ENCODE assay signal across 17 cellular contexts in genomic region chr1:240498335-240498734, GRCh38.
DNase-seq lines count a peak whose midpoint lies in the region; ATAC-seq, FAIRE-seq and TF ChIP-seq lines count a peak whose summit lies in the region.
"Had no signal": no experiment of that assay in that cellular context is flagged by ENCODE, and none has a peak within 500 bp of the region (broad histone marks: within the 10 kb centered on the region; RNA-seq: fewer than 3 reads in every experiment).

No MANE protein-coding gene starts in this region.

- FAIRE-seq in H1 (lab: Jason Lieb, UNC), result no peak

- TF ChIP-seq POLR2A in H1 (IDR thresholded peaks at IDR 0.05; ENCODE audit: control extremely low read depth in 1 of 2, low read depth in 2 of 2, low read length in 2 of 2), result no peak

- H2BK12ac ChIP-seq in H1 (ENCODE audit: low read depth, low read length) (0 out of 2 replicates have a peak overlapping the region, but pooled peaks have one; percentile 40), trophoblast cell (ENCODE audit: low read length) (peak overlapping the region; percentile 37)

- DNase-seq in HFFc6 (no peak), H1 (ENCODE audit: low read depth in 1 of 2, low spot score in 2 of 2) (no peak), trophoblast cell (no peak), SW480 (ENCODE audit: low spot score) (no peak), NCI-H345 treated with DMSO at 0.1 percent for 48 hours (lab: John Stamatoyannopoulos, UW; ENCODE audit: unreplicated experiment) (no peak)
- DNase-seq: C1 segment of cervical spinal cord; CD8-positive, alpha-beta memory T cell; NCI-H1092 treated with DMSO at 0.1 percent for 48 hours; NCI-H146; NCI-H2029 treated with DMSO at 0.1 percent for 48 hours; NCI-H2171; NCI-H748 treated with DMSO at 0.1 percent for 48 hours had no signal

- peak overlapping the region; percentile 23 for H4K12ac ChIP-seq in trophoblast cell (ENCODE audit: low read depth, low read length)

- no peak overlapping the region; the same call in 1 of the 2 replicates for H3K27ac ChIP-seq in BLaER1
- no peak overlapping the region for H3K27ac ChIP-seq in H1 (ENCODE audit: low read depth, low read length)
- H3K27ac ChIP-seq in trophoblast cell (ENCODE audit: low read depth, low read length), result peak overlapping the region; percentile 96

- H4K91ac ChIP-seq in H1 (replicated peaks; ENCODE audit: insufficient read length, low read length) (no peak overlapping the region), trophoblast cell (ENCODE audit: low read depth, low read length) (peak overlapping the region; percentile 91)

- no peak overlapping the region for H3K14ac ChIP-seq in H1 (ENCODE audit: insufficient read length)
- peak overlapping the region; percentile 80 for H3K14ac ChIP-seq in trophoblast cell (ENCODE audit: low read length)

- H2BK15ac ChIP-seq in H1 (ENCODE audit: low read length), result no peak overlapping the region

- H4K8ac ChIP-seq in H1 (ENCODE audit: extremely low read depth, insufficient read depth, low read length) (no peak overlapping the region), trophoblast cell (ENCODE audit: low read depth, low read length) (peak overlapping the region; percentile 48)

- 92% methylated on average over 8 of the region's 8 CpGs; no CpG with 5 or more reads in 1 of the 2 experiments for WGBS in H1 (ENCODE audit: extremely low coverage in 1 of 2, insufficient coverage in 1 of 2, insufficient read length in 1 of 2, insufficient replicate concordance in 2 of 2, low coverage in 1 of 2, low lambda C conversion rate in 2 of 2, missing lambda C conversion rate in 1 of 2), 2 experiments
- no CpG with 5 or more reads among the region's 8 CpGs for WGBS in trophoblast cell (ENCODE audit: extremely low coverage, insufficient coverage, insufficient read length)

- H3K4me3 ChIP-seq in BLaER1, result no peak overlapping the region
- H3K4me3 ChIP-seq in H1 (ENCODE audit: extremely low read depth in 1 of 4, insufficient read depth in 2 of 4, low read depth in 3 of 4, low read length in 4 of 4), result no peak overlapping the region
- H3K4me3 ChIP-seq in trophoblast cell (ENCODE audit: low read depth, low read length), result no peak overlapping the region
- H3K4me3 ChIP-seq: HAP-1, MG63 had no signal

- peak overlapping the region; percentile 65 for H3K27ac Mint-ChIP-seq in HFFc6
- H3K27ac Mint-ChIP-seq: CD8-positive, alpha-beta memory T cell; IgD-negative memory B cell had no signal

- H3K4me3 Mint-ChIP-seq in HFFc6, result no peak overlapping the region
- H3K4me3 Mint-ChIP-seq: CD8-positive, alpha-beta memory T cell; IgD-negative memory B cell had no signal

- no peaks in the 10 kb centered on the region for H3K36me3 ChIP-seq in BLaER1
- no peaks in the 10 kb centered on the region for H3K36me3 ChIP-seq in H1 (ENCODE audit: control insufficient read depth in 2 of 4, insufficient read depth in 4 of 4, low read length in 3 of 4)
- no peaks in the 10 kb centered on the region for H3K36me3 ChIP-seq in trophoblast cell (ENCODE audit: control insufficient read depth in 1 of 2, insufficient read depth in 2 of 2, low read length in 2 of 2)
- H3K36me3 ChIP-seq: HAP-1, MG63 had no signal

- no peak for TF ChIP-seq EP300 in H1 (IDR thresholded peaks at IDR 0.05; ENCODE audit: borderline replicate concordance in 1 of 2, low read depth in 2 of 2, low read length in 2 of 2)

- peaks cover 39% of the 10 kb centered on the region for H3K4me1 Mint-ChIP-seq in HFFc6 (ENCODE audit: low read depth)
- H3K4me1 Mint-ChIP-seq: CD8-positive, alpha-beta memory T cell; IgD-negative memory B cell had no signal

- H2BK5ac ChIP-seq in H1 (ENCODE audit: low read depth, low read length), result no peak overlapping the region
- peak overlapping the region; percentile 86 for H2BK5ac ChIP-seq in trophoblast cell (ENCODE audit: low read depth, low read length, poor library complexity)

- H3K9ac ChIP-seq in BLaER1 (no peak overlapping the region), H1 (replicated peaks in 1 of 4; ENCODE audit: extremely low read depth in 1 of 4, low read depth in 3 of 4, low read length in 3 of 4) (no peak overlapping the region), trophoblast cell (ENCODE audit: low read length) (no peak overlapping the region)

- peaks cover 32% of the 10 kb centered on the region for H3K9me3 ChIP-seq in BLaER1
- no peaks in the 10 kb centered on the region for H3K9me3 ChIP-seq in H1 (ENCODE audit: insufficient read depth in 2 of 2, low read depth in 1 of 2, low read length in 1 of 2)
- H3K9me3 ChIP-seq in trophoblast cell (ENCODE audit: insufficient read depth, low read depth, low read length), result no peaks in the 10 kb centered on the region
- H3K9me3 ChIP-seq: HAP-1, MG63 had no signal

- TF ChIP-seq CTCF in HFFc6 (IDR thresholded peaks at IDR 0.05) (no peak), H1 (IDR thresholded peaks at IDR 0.05; ENCODE audit: control extremely low read depth in 1 of 3, insufficient read depth in 1 of 3, low read depth in 1 of 3, low read length in 3 of 3) (no peak)

- H2AK5ac ChIP-seq in H1 (ENCODE audit: low read depth, low read length) (no peak overlapping the region), trophoblast cell (ENCODE audit: low read length) (peak overlapping the region; percentile 25)

- no peak for TF ChIP-seq RAD21 in H1 (IDR thresholded peaks at IDR 0.05 in 1 of 2, conservative IDR thresholded peaks at IDR 0.05 in 1 of 2; ENCODE audit: low read depth in 2 of 2, low read length in 2 of 2)

- H3K79me1 ChIP-seq in H1 (ENCODE audit: low read depth, low read length) (no peaks in the 10 kb centered on the region), trophoblast cell (ENCODE audit: low read length) (peaks cover 30% of the 10 kb centered on the region)

- no peak for ATAC-seq in GM21737 (IDR thresholded peaks at IDR 0.05; ENCODE audit: unreplicated experiment)

- H3K4me1 ChIP-seq in BLaER1 (peaks cover 38% of the 10 kb centered on the region), H1 (replicated peaks in 1 of 4; ENCODE audit: control insufficient read depth in 3 of 4, insufficient read depth in 4 of 4, low read length in 3 of 4) (no peaks in the 10 kb centered on the region; a peak in 1 of 7 replicates), trophoblast cell (ENCODE audit: control insufficient read depth in 1 of 2, insufficient read depth in 2 of 2, low read length in 2 of 2) (peaks cover 16 to 35% of the 10 kb centered on the region in 2 experiments)
- H3K4me1 ChIP-seq: HAP-1 had no signal

- H2BK120ac ChIP-seq in H1 (replicated peaks; ENCODE audit: low read depth, low read length) (no peak overlapping the region), trophoblast cell (ENCODE audit: insufficient read depth, low read length, poor library complexity) (peak overlapping the region; percentile 84)

- H4K5ac ChIP-seq in H1 (ENCODE audit: insufficient read length, low read depth, low read length), result no peak overlapping the region

- no peaks in the 10 kb centered on the region for H3K27me3 ChIP-seq in BLaER1
- H3K27me3 ChIP-seq in H1 (replicated peaks in 1 of 4; ENCODE audit: control insufficient read depth in 3 of 4, extremely low read depth in 1 of 4, insufficient read depth in 3 of 4, low read length in 3 of 4), result peaks cover 0 to 2% (median 0%) of the 10 kb centered on the region in 4 experiments; a peak in 1 of 7 replicates
- no peaks in the 10 kb centered on the region for H3K27me3 ChIP-seq in trophoblast cell (ENCODE audit: insufficient read depth, low read length)

- H2BK20ac ChIP-seq in H1 (ENCODE audit: low read length), result no peak overlapping the region

- POLR2A ChIA-PET in H1 (lab: Charles Lee; ENCODE audit: partially characterized antibody), result no interaction called here

- H3K23ac ChIP-seq in H1 (ENCODE audit: insufficient read length) (no peak overlapping the region), trophoblast cell (ENCODE audit: low read length) (peak overlapping the region; percentile 23)

- no peak overlapping the region for H3K4ac ChIP-seq in H1 (replicated peaks; ENCODE audit: insufficient read length, low read depth, low read length)
- H3K4ac ChIP-seq in trophoblast cell (ENCODE audit: low read depth, low read length), result peak overlapping the region; percentile 17

- no peaks in the 10 kb centered on the region for H4K20me1 ChIP-seq in BLaER1
- no peaks in the 10 kb centered on the region for H4K20me1 ChIP-seq in H1 (replicated peaks in 1 of 2; ENCODE audit: control insufficient read depth in 1 of 2, insufficient read depth in 2 of 2, low read length in 2 of 2)

- no peaks in the 10 kb centered on the region for H3K9me3 Mint-ChIP-seq in HFFc6

- CTCF ChIA-PET in H1 (lab: Charles Lee; ENCODE audit: partially characterized antibody), result interaction anchor here (0.6 to 1.2 kb wide), 2 partner anchors 40 to 110 kb away, joined by 4 read pairs; no protein-coding TSS in a partner anchor

- H2AFZ ChIP-seq in H1 (ENCODE audit: low read length) (no peak overlapping the region), trophoblast cell (ENCODE audit: insufficient read depth, low read length, poor library complexity) (peak overlapping the region; percentile 3)

- H3K36me3 Mint-ChIP-seq in HFFc6 (ENCODE audit: low read depth), result peaks cover 7% of the 10 kb centered on the region
- H3K36me3 Mint-ChIP-seq: CD8-positive, alpha-beta memory T cell had no signal

- H3K23me2 ChIP-seq in H1 (ENCODE audit: low read depth, low read length), result no peaks in the 10 kb centered on the region

- no peak overlapping the region for H3K56ac ChIP-seq in H1 (replicated peaks; ENCODE audit: insufficient read length, low read depth, low read length)

- H3K18ac ChIP-seq in H1 (ENCODE audit: extremely low read depth, low read length) (no peak overlapping the region), trophoblast cell (ENCODE audit: low read length) (peak overlapping the region; percentile 32)

- no peaks in the 10 kb centered on the region; the same call in 1 of the 2 replicates for H3K27me3 Mint-ChIP-seq in HFFc6 (ENCODE audit: insufficient read depth)
- H3K27me3 Mint-ChIP-seq: CD8-positive, alpha-beta memory T cell; IgD-negative memory B cell had no signal

- H3K79me2 ChIP-seq in H1 (ENCODE audit: control insufficient read depth in 1 of 2, insufficient read depth in 2 of 2, low read length in 2 of 2) (no peaks in the 10 kb centered on the region), trophoblast cell (ENCODE audit: control insufficient read depth, insufficient read depth, low read length, poor library complexity) (peaks cover 5% of the 10 kb centered on the region)

- H3K4me2 ChIP-seq in BLaER1 (peak overlapping the region; percentile 53), H1 (ENCODE audit: insufficient read depth in 1 of 2, low read depth in 2 of 2, low read length in 2 of 2) (no peak overlapping the region), trophoblast cell (ENCODE audit: low read length) (peak overlapping the region; percentile 5)

TF ChIP-seq in H1, 55 proteins besides CTCF, POLR2A, EP300 and RAD21 (continues in another document):
- TF ChIP-seq CHD2 (IDR thresholded peaks at IDR 0.05; ENCODE audit: low read length), result no peak
- TF ChIP-seq SP2 (IDR thresholded peaks at IDR 0.05; ENCODE audit: low read length), result no peak
- no peak for TF ChIP-seq GTF2F1 (IDR thresholded peaks at IDR 0.05; ENCODE audit: borderline replicate concordance, low read depth, low read length)
- TF ChIP-seq KDM5A (IDR thresholded peaks at IDR 0.05; ENCODE audit: low read length), result no peak
- TF ChIP-seq NRF1 (IDR thresholded peaks at IDR 0.05; ENCODE audit: low read depth, low read length), result no peak
- no peak for TF ChIP-seq KDM1A (IDR thresholded peaks at IDR 0.05; ENCODE audit: borderline replicate concordance, low read length)

Comparison
In these comparisons a context has a peak if more than half of its experiments do, and no peak if none do; other contexts are left out.
1. H3K4me2 ChIP-seq: peak in BLaER1 (single experiment) and trophoblast cell (single experiment); none in H1 (0 of 2).